In genomic region chr10:108583827-108584226, GRCh38 we compare ENCODE assay signal across 26 cellular contexts.
"Had no signal": no experiment of that assay in that cellular context is flagged by ENCODE, and none has a peak within 500 bp of the region (broad histone marks: within the 10 kb centered on the region; RNA-seq: fewer than 3 reads in every experiment).

No MANE protein-coding gene starts in this region.

- H3K4me1 ChIP-seq: esophagus squamous epithelium, gastrocnemius medialis, uterus had no signal

- H3K36me3 ChIP-seq: esophagus squamous epithelium, gastrocnemius medialis, neutrophil, ovary, uterus had no signal

- ATAC-seq: activated naive CD4-positive, alpha-beta T cell treated with anti-CD3 and anti-CD28 coated beads, Interleukin-2, amount 50 U/mL, for 72 hours; activated T-cell treated with anti-CD3 and anti-CD28 coated beads, Interleukin-2, amount 50 U/mL, for 72 hours; gastrocnemius medialis; sciatic nerve; stimulated activated effector memory CD8-positive, alpha-beta T cell treated with anti-CD3 and anti-CD28 coated beads, Interleukin-12 subunit alpha, Interleukin-12 subunit beta, amount 100 ng/mL, for 72 hours; stimulated activated naive CD8-positive, alpha-beta T cell treated with anti-CD3 and anti-CD28 coated beads, Interleukin-15, amount 100 ng/mL, for 72 hours had no signal

- DNase-seq: activated CD4-positive, alpha-beta T cell treated with anti-CD3 and anti-CD28 coated beads for 4 hours; activated CD4-positive, alpha-beta T cell treated with anti-CD3 and anti-CD28 coated beads, Interleukin-2, amount 50 U/mL, for 4 hours; activated naive CD4-positive, alpha-beta T cell; activated T-cell treated with anti-CD3 and anti-CD28 coated beads for 4 hours; activated T-cell treated with anti-CD3 and anti-CD28 coated beads, Interleukin-2, amount 50 U/mL, for 72 hours; anterior cingulate cortex; effector CD4-positive, alpha-beta T cell; esophagus squamous epithelium; gastrocnemius medialis; glutamatergic neuron; islet precursor cell; mammary epithelial cell; naive B cell; nephron progenitor cell; ovary; stimulated activated CD4-positive, alpha-beta T cell treated with anti-CD3 and anti-CD28 coated beads, Interleukin-12 subunit alpha, Interleukin-12 subunit beta, amount 100 ng/mL, for 4 hours; stimulated activated CD4-positive, alpha-beta T cell treated with anti-CD3 and anti-CD28 coated beads, Interleukin-4, amount 100 ng/mL, for 1 hour; stimulated activated naive CD8-positive, alpha-beta T cell treated with anti-CD3 and anti-CD28 coated beads, Interleukin-15, amount 100 ng/mL, for 72 hours; substantia nigra; T-helper 2 cell; uterus had no signal

- H3K27ac ChIP-seq: esophagus squamous epithelium, gastrocnemius medialis, neutrophil, ovary, skin epidermis, uterus had no signal

- H3K9me3 ChIP-seq: esophagus squamous epithelium, gastrocnemius medialis, neutrophil, ovary, uterus had no signal

- H3K27me3 ChIP-seq: esophagus squamous epithelium, gastrocnemius medialis, neutrophil, ovary, uterus had no signal

- H3K4me3 ChIP-seq: esophagus squamous epithelium, gastrocnemius medialis, ovary, skin epidermis, uterus had no signal
